Comparison of ENCODE assay signal across 8 cellular contexts in the genomic region with DNA sequence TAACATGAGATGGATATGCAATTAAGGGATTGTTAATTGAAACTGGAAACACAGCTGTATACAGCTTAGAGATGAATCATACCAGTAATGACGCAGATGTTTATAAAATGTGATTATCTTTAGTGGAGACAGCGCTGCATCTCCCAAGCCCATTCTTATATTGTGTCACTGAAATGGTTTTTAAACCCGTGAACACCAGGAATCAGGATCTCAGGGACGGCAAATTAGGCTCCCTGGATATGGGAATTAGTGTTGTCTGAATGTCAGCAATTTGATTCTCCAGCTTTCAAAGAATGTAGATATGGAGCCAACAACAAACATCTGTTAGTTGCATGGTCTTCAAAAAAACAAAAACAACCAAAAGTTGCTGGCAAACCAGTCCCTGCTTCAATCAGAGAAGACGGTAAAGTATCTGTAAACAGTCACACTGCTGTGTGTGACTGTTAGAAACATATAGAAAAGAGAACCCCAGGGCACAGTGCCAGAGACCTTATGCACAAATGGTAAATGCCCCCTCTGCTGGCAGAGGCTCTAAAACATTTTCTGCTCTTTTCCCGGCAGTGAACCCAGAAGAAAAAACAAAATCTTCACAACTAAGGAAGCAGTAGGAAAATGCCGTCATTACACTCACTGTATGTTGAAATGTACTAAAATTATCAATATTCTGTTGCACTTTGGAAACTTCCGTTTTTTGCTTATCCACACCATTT.
A peak's percentile ranks its signal among the peaks of the same experiment; 100 is the strongest.
DNase-seq lines count a peak whose midpoint lies in the region; ATAC-seq, FAIRE-seq and TF ChIP-seq lines count a peak whose summit lies in the region.

No MANE protein-coding gene starts in this region.

- no peak for TF ChIP-seq POLR2A in GM12878 (IDR thresholded peaks at IDR 0.05; ENCODE audit: low read depth, low read length)

- CTCF ChIA-PET in GM12878 (lab: Yijun Ruan, JAX) = interaction anchor here (0.7 to 5.3 kb wide), 20 partner anchors 9 to 688 kb away, joined by 3 to 69 read pairs (median 4); no protein-coding TSS in a partner anchor

- H3K4me2 ChIP-seq in GM12878 (ENCODE audit: control insufficient read depth, insufficient read depth) = no peak overlapping the region

- no peak for FAIRE-seq in GM12878 (lab: Jason Lieb, UNC)

- POLR2A ChIA-PET in GM12878 (lab: Charles Lee) = no interaction called here

- no peaks in the 10 kb centered on the region for H3K27me3 ChIP-seq in GM12878 (replicated peaks in 1 of 2; ENCODE audit: control insufficient read depth in 2 of 2, insufficient read depth in 2 of 2, low read length in 1 of 2)

- RAD21 ChIA-PET in GM12878 (lab: Charles Lee; ENCODE audit: unreplicated experiment) = interaction anchor here (1.0 to 2.2 kb wide), 7 partner anchors 18 to 387 kb away, joined by 3 to 10 read pairs (median 4); no protein-coding TSS in a partner anchor

- H3K36me3 ChIP-seq in GM12878 (ENCODE audit: control insufficient read depth in 2 of 2, insufficient read depth in 2 of 2, low read length in 1 of 2) = no peaks in the 10 kb centered on the region

- no peak overlapping the region for H3K27ac ChIP-seq in 22Rv1
- H3K27ac ChIP-seq in GM12878 (ENCODE audit: control insufficient read depth, insufficient read depth) = no peak overlapping the region

- no peaks in the 10 kb centered on the region for H3K4me1 ChIP-seq in GM12878 (ENCODE audit: control insufficient read depth, insufficient read depth, low read length)

- SMC1A ChIA-PET in GM12878 (lab: Charles Lee; ENCODE audit: uncharacterized antibody, unreplicated experiment) = interaction anchor here (0.8 to 6.6 kb wide), 8 partner anchors 16 to 385 kb away, joined by 3 to 56 read pairs (median 4); no protein-coding TSS in a partner anchor

- H3K4me3 ChIP-seq in GM12878 = no peak overlapping the region

- TF ChIP-seq EP300 in GM12878 (IDR thresholded peaks at IDR 0.05; ENCODE audit: borderline replicate concordance in 1 of 2, control insufficient read depth in 1 of 2, low read depth in 2 of 2, low read length in 2 of 2) = no peak

- BruUV-seq in GM12878 (replicated peaks; lab: Mats Ljungman, UMichigan) = no TSS peak

- ATAC-seq in GM12878 (peak; percentile 72), left lobe of liver (peak; percentile 35), HG03196 (IDR thresholded peaks at IDR 0.05; ENCODE audit: unreplicated experiment) (no peak)

- H3K79me2 ChIP-seq in GM12878 (ENCODE audit: control insufficient read depth, insufficient read depth, low read length) = no peaks in the 10 kb centered on the region

- no peaks in the 10 kb centered on the region for H3K9me3 ChIP-seq in GM12878 (replicated peaks; ENCODE audit: control insufficient read depth, insufficient read depth, low read length)

- intact Hi-C loops in GM12878 (cut with micrococcal nuclease; ENCODE audit: unreplicated experiment) = loop anchor here (1.0 to 2.0 kb wide), 2 partner anchors 209 to 387 kb away; no protein-coding TSS in a partner anchor

- no peak for TF ChIP-seq RAD21 in GM12878 (IDR thresholded peaks at IDR 0.05; ENCODE audit: insufficient read depth, low read depth, low read length)

- H3K9ac ChIP-seq in GM12878 (ENCODE audit: control insufficient read depth, insufficient read depth, low read length) = no peak overlapping the region

- TF ChIP-seq CTCF in 22Rv1 (IDR thresholded peaks at IDR 0.05) (peak; percentile 53), GM10266 (IDR thresholded peaks at IDR 0.05; ENCODE audit: control insufficient read depth, insufficient read depth, low read depth, missing control alignments) (no peak), GM12878 (IDR thresholded peaks at IDR 0.05 in 2 of 3, conservative IDR thresholded peaks at IDR 0.05 in 1 of 3; ENCODE audit: control insufficient read depth in 2 of 3, extremely low read depth in 1 of 3, insufficient read depth in 1 of 3, low read depth in 3 of 3, low read length in 3 of 3) (peak; percentile 14 to 40 (median 34); a peak in 4 of 6 replicates)

- DNase-seq in GM10266 (ENCODE audit: extremely low spot score) (peak; percentile 3), NCI-H2081 treated with DMSO at 0.1 percent for 48 hours (lab: John Stamatoyannopoulos, UW) (peak; percentile 3), GM12878 (ENCODE audit: low read depth, low spot score) (no peak), left lobe of liver (ENCODE audit: low spot score) (peak; percentile 40), T-helper 9 cell (no peak)
- no peak for DNase-seq in activated CD4-positive, CD25-positive, alpha-beta regulatory T cell treated with anti-CD3 and anti-CD28 coated beads, Interleukin-2, amount 50 U/mL, for 72 hours

- WGBS in GM12878 (ENCODE audit: insufficient coverage, insufficient replicate concordance, low lambda C conversion rate, missing lambda C conversion rate) = 4% methylated on average over 8 of the region's 8 CpGs

- no peak overlapping the region for H2AFZ ChIP-seq in GM12878 (ENCODE audit: control insufficient read depth, low read depth, low read length)

- in situ Hi-C loops in GM12878 (cut with MboI) = loop anchor here (10.0 kb wide), 1 partner anchor 389 kb away; no protein-coding TSS in a partner anchor

- no peaks in the 10 kb centered on the region for H4K20me1 ChIP-seq in GM12878 (ENCODE audit: control insufficient read depth, insufficient read depth)

TF ChIP-seq in GM12878, 131 proteins besides CTCF, POLR2A, EP300 and RAD21:
- TF ChIP-seq, protein P1, sequence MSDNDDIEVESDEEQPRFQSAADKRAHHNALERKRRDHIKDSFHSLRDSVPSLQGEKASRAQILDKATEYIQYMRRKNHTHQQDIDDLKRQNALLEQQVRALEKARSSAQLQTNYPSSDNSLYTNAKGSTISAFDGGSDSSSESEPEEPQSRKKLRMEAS (IDR thresholded peaks at IDR 0.05; ENCODE audit: low read depth, low read length) = no peak
- peak; percentile 44; the same call in 1 of the 2 replicates for TF ChIP-seq SMC3 (IDR thresholded peaks at IDR 0.05; ENCODE audit: borderline replicate concordance, low read length)

Comparison
In these comparisons a context has a peak if more than half of its experiments do, and no peak if none do; other contexts are left out.
1. DNase-seq: peak in GM10266 (single experiment), NCI-H2081 treated with DMSO at 0.1 percent for 48 hours (single experiment) and left lobe of liver (single experiment); none in GM12878 (single experiment), T-helper 9 cell (single experiment) and activated CD4-positive, CD25-positive, alpha-beta regulatory T cell treated with anti-CD3 and anti-CD28 coated beads, Interleukin-2, amount 50 U/mL, for 72 hours (single experiment).